Comparison of ENCODE assay signal across 1 cellular context in the genomic region with DNA sequence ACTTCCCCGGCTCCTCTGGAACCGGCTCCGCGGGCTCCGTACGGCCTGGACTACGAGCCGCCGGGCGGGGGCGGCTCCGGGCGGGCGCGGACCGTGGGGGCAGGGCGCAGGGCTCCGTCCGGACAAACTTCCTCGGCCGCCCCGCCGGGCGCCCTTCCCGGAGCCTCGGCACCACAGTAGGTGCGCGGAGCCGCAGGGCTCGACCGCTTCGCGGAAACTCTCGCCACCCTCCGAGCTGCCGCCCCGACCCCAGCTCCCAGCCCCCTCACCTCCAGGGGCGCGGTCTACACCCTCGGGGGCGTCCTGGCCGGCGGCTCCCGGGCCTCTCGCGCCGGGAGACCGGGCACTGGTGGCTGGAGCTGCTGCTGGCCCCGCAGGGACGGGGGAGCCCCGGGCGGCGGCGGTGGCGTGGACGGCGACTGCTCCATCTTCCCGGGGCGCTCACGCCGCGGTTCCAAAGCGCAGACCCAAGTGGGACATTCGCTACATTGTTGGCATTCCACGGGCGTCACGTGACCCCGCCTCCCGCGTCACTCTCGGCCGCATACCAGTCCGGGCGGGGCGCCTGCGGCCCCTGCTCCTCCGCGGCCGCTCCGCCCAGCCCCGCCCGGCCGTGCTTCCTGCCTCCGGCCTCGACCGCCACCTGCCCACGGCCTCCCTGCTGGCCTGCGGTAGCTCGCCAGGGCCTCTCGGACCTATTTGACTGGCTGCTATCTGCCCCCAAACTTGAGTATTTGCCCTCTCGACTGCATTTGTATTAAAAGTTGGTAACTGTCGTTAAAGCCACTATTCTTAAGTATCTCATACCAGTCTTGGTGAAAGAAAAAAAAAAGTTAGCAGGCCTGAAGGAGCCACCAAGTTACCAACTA.
TF ChIP-seq lines count a peak whose summit lies in the region.

A gene (minus strand): TSS at position 510 of the 869 bp plus-strand sequence. CDS start 15,560 bp downstream, outside the sequence.

TF ChIP-seq in HepG2, 621 proteins besides CTCF, POLR2A, EP300 and RAD21 (continued from another document and continues in another):
- TF ChIP-seq, protein P1, sequence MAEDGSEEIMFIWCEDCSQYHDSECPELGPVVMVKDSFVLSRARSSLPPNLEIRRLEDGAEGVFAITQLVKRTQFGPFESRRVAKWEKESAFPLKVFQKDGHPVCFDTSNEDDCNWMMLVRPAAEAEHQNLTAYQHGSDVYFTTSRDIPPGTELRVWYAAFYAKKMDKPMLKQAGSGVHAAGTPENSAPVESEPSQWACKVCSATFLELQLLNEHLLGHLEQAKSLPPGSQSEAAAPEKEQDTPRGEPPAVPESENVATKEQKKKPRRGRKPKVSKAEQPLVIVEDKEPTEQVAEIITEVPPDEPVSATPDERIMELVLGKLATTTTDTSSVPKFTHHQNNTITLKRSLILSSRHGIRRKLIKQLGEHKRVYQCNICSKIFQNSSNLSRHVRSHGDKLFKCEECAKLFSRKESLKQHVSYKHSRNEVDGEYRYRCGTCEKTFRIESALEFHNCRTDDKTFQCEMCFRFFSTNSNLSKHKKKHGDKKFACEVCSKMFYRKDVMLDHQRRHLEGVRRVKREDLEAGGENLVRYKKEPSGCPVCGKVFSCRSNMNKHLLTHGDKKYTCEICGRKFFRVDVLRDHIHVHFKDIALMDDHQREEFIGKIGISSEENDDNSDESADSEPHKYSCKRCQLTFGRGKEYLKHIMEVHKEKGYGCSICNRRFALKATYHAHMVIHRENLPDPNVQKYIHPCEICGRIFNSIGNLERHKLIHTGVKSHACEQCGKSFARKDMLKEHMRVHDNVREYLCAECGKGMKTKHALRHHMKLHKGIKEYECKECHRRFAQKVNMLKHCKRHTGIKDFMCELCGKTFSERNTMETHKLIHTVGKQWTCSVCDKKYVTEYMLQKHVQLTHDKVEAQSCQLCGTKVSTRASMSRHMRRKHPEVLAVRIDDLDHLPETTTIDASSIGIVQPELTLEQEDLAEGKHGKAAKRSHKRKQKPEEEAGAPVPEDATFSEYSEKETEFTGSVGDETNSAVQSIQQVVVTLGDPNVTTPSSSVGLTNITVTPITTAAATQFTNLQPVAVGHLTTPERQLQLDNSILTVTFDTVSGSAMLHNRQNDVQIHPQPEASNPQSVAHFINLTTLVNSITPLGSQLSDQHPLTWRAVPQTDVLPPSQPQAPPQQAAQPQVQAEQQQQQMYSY (CRISPR knock-in tag; IDR thresholded peaks at IDR 0.05), result no peak
- TF ChIP-seq, protein P2, sequence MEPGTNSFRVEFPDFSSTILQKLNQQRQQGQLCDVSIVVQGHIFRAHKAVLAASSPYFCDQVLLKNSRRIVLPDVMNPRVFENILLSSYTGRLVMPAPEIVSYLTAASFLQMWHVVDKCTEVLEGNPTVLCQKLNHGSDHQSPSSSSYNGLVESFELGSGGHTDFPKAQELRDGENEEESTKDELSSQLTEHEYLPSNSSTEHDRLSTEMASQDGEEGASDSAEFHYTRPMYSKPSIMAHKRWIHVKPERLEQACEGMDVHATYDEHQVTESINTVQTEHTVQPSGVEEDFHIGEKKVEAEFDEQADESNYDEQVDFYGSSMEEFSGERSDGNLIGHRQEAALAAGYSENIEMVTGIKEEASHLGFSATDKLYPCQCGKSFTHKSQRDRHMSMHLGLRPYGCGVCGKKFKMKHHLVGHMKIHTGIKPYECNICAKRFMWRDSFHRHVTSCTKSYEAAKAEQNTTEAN (CRISPR knock-in tag; conservative IDR thresholded peaks at IDR 0.05), result no peak; the same call in 1 of the 2 replicates
- peak; percentile 39; the same call in 1 of the 2 replicates for TF ChIP-seq ZSCAN20 (CRISPR knock-in tag; IDR thresholded peaks at IDR 0.05; ENCODE audit: borderline replicate concordance)
- no peak for TF ChIP-seq ZNF30 (CRISPR knock-in tag; IDR thresholded peaks at IDR 0.05)
- 0 out of 2 replicates have a peak, but pooled peaks have one; percentile 20 for TF ChIP-seq WIZ (CRISPR knock-in tag; IDR thresholded peaks at IDR 0.05)
- peak; percentile 75 for TF ChIP-seq SKI (IDR thresholded peaks at IDR 0.05; ENCODE audit: partially characterized antibody)
- no peak for TF ChIP-seq HMG20B (CRISPR knock-in tag; conservative IDR thresholded peaks at IDR 0.05)
- TF ChIP-seq, protein P3, sequence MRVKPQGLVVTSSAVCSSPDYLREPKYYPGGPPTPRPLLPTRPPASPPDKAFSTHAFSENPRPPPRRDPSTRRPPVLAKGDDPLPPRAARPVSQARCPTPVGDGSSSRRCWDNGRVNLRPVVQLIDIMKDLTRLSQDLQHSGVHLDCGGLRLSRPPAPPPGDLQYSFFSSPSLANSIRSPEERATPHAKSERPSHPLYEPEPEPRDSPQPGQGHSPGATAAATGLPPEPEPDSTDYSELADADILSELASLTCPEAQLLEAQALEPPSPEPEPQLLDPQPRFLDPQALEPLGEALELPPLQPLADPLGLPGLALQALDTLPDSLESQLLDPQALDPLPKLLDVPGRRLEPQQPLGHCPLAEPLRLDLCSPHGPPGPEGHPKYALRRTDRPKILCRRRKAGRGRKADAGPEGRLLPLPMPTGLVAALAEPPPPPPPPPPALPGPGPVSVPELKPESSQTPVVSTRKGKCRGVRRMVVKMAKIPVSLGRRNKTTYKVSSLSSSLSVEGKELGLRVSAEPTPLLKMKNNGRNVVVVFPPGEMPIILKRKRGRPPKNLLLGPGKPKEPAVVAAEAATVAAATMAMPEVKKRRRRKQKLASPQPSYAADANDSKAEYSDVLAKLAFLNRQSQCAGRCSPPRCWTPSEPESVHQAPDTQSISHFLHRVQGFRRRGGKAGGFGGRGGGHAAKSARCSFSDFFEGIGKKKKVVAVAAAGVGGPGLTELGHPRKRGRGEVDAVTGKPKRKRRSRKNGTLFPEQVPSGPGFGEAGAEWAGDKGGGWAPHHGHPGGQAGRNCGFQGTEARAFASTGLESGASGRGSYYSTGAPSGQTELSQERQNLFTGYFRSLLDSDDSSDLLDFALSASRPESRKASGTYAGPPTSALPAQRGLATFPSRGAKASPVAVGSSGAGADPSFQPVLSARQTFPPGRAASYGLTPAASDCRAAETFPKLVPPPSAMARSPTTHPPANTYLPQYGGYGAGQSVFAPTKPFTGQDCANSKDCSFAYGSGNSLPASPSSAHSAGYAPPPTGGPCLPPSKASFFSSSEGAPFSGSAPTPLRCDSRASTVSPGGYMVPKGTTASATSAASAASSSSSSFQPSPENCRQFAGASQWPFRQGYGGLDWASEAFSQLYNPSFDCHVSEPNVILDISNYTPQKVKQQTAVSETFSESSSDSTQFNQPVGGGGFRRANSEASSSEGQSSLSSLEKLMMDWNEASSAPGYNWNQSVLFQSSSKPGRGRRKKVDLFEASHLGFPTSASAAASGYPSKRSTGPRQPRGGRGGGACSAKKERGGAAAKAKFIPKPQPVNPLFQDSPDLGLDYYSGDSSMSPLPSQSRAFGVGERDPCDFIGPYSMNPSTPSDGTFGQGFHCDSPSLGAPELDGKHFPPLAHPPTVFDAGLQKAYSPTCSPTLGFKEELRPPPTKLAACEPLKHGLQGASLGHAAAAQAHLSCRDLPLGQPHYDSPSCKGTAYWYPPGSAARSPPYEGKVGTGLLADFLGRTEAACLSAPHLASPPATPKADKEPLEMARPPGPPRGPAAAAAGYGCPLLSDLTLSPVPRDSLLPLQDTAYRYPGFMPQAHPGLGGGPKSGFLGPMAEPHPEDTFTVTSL (CRISPR knock-in tag; IDR thresholded peaks at IDR 0.05; ENCODE audit: borderline replicate concordance), result 0 out of 2 replicates have a peak, but pooled peaks have one; percentile 21
- TF ChIP-seq ZNF253 (CRISPR knock-in tag; IDR thresholded peaks at IDR 0.05; ENCODE audit: borderline replicate concordance), result no peak
- no peak for TF ChIP-seq ZNF775 (CRISPR knock-in tag; IDR thresholded peaks at IDR 0.05; ENCODE audit: borderline replicate concordance)
- peak; percentile 55; the same call in 1 of the 2 replicates for TF ChIP-seq PHF21A (CRISPR knock-in tag; IDR thresholded peaks at IDR 0.05)
- TF ChIP-seq, protein P4, sequence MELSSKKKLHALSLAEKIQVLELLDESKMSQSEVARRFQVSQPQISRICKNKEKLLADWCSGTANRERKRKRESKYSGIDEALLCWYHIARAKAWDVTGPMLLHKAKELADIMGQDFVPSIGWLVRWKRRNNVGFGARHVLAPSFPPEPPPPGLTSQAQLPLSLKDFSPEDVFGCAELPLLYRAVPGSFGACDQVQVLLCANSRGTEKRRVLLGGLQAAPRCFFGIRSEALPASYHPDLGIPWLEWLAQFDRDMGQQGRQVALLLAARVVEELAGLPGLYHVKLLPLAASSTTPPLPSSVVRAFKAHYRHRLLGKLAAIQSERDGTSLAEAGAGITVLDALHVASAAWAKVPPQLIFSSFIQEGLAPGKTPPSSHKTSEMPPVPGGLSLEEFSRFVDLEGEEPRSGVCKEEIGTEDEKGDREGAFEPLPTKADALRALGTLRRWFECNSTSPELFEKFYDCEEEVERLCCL (CRISPR knock-in tag; IDR thresholded peaks at IDR 0.05; ENCODE audit: borderline replicate concordance), result no peak
- no peak for TF ChIP-seq ZNF674 (CRISPR knock-in tag; IDR thresholded peaks at IDR 0.05; ENCODE audit: low read depth)
- TF ChIP-seq ZNF589 (CRISPR knock-in tag; conservative IDR thresholded peaks at IDR 0.05), result 0 out of 2 replicates have a peak, but pooled peaks have one; percentile 32
- TF ChIP-seq HOXD1 (CRISPR knock-in tag; IDR thresholded peaks at IDR 0.05), result no peak
- TF ChIP-seq PPARG (CRISPR knock-in tag; conservative IDR thresholded peaks at IDR 0.05), result 0 out of 2 replicates have a peak, but pooled peaks have one; percentile 17
- TF ChIP-seq ZNF260 (CRISPR knock-in tag; IDR thresholded peaks at IDR 0.05; ENCODE audit: borderline replicate concordance, low read depth), result no peak
- TF ChIP-seq ZNF850 (CRISPR knock-in tag; conservative IDR thresholded peaks at IDR 0.05), result 0 out of 2 replicates have a peak, but pooled peaks have one; percentile 30
- peak; percentile 88 for TF ChIP-seq TBL1XR1 (IDR thresholded peaks at IDR 0.05; ENCODE audit: borderline replicate concordance, low read length, partially characterized antibody)
- no peak for TF ChIP-seq NRL (CRISPR knock-in tag; IDR thresholded peaks at IDR 0.05; ENCODE audit: borderline replicate concordance)
- TF ChIP-seq KDM2A (CRISPR knock-in tag; IDR thresholded peaks at IDR 0.05; ENCODE audit: borderline replicate concordance, low read depth), result peak; percentile 51; the same call in 1 of the 2 replicates
- TF ChIP-seq ZNF446 (CRISPR knock-in tag; IDR thresholded peaks at IDR 0.05), result peak; percentile 40; the same call in 1 of the 2 replicates
- TF ChIP-seq TCF12 (IDR thresholded peaks at IDR 0.05), result no peak
- TF ChIP-seq TCF12 (CRISPR knock-in tag; IDR thresholded peaks at IDR 0.05), result peak; percentile 70
- TF ChIP-seq ZNF556 (CRISPR knock-in tag; IDR thresholded peaks at IDR 0.05; ENCODE audit: borderline replicate concordance), result peak; percentile 45; the same call in 1 of the 2 replicates
- peak; percentile 68; the same call in 2 of the 3 replicates for TF ChIP-seq MXI1 (IDR thresholded peaks at IDR 0.05; ENCODE audit: borderline replicate concordance, low read depth, low read length)
- TF ChIP-seq SMAD3 (CRISPR knock-in tag; IDR thresholded peaks at IDR 0.05), result no peak
- TF ChIP-seq, protein P5, sequence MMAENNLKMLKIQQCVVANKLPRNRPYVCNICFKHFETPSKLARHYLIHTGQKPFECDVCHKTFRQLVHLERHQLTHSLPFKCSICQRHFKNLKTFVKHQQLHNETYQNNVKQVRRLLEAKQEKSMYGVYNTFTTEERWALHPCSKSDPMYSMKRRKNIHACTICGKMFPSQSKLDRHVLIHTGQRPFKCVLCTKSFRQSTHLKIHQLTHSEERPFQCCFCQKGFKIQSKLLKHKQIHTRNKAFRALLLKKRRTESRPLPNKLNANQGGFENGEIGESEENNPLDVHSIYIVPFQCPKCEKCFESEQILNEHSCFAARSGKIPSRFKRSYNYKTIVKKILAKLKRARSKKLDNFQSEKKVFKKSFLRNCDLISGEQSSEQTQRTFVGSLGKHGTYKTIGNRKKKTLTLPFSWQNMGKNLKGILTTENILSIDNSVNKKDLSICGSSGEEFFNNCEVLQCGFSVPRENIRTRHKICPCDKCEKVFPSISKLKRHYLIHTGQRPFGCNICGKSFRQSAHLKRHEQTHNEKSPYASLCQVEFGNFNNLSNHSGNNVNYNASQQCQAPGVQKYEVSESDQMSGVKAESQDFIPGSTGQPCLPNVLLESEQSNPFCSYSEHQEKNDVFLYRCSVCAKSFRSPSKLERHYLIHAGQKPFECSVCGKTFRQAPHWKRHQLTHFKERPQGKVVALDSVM (CRISPR knock-in tag; IDR thresholded peaks at IDR 0.05), result peak; percentile 99
- TF ChIP-seq SOX6 (IDR thresholded peaks at IDR 0.05), result no peak
- TF ChIP-seq SOX6 (CRISPR knock-in tag; IDR thresholded peaks at IDR 0.05), result peak; percentile 34; the same call in 1 of the 2 replicates
- no peak for TF ChIP-seq FOXP1 (IDR thresholded peaks at IDR 0.05)
- TF ChIP-seq FOXP1 (CRISPR knock-in tag; IDR thresholded peaks at IDR 0.05), result 0 out of 2 replicates have a peak, but pooled peaks have one; percentile 5
- TF ChIP-seq, protein P6, sequence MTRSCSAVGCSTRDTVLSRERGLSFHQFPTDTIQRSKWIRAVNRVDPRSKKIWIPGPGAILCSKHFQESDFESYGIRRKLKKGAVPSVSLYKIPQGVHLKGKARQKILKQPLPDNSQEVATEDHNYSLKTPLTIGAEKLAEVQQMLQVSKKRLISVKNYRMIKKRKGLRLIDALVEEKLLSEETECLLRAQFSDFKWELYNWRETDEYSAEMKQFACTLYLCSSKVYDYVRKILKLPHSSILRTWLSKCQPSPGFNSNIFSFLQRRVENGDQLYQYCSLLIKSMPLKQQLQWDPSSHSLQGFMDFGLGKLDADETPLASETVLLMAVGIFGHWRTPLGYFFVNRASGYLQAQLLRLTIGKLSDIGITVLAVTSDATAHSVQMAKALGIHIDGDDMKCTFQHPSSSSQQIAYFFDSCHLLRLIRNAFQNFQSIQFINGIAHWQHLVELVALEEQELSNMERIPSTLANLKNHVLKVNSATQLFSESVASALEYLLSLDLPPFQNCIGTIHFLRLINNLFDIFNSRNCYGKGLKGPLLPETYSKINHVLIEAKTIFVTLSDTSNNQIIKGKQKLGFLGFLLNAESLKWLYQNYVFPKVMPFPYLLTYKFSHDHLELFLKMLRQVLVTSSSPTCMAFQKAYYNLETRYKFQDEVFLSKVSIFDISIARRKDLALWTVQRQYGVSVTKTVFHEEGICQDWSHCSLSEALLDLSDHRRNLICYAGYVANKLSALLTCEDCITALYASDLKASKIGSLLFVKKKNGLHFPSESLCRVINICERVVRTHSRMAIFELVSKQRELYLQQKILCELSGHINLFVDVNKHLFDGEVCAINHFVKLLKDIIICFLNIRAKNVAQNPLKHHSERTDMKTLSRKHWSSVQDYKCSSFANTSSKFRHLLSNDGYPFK (CRISPR knock-in tag; IDR thresholded peaks at IDR 0.05; ENCODE audit: borderline replicate concordance), result no peak
- TF ChIP-seq EZH2 (conservative IDR thresholded peaks at IDR 0.05; ENCODE audit: low read depth, low read length), result no peak
- TF ChIP-seq SATB2 (CRISPR knock-in tag; IDR thresholded peaks at IDR 0.05), result 0 out of 2 replicates have a peak, but pooled peaks have one; percentile 27
- TF ChIP-seq PRMT3 (CRISPR knock-in tag; IDR thresholded peaks at IDR 0.05; ENCODE audit: borderline replicate concordance, low read depth), result 0 out of 2 replicates have a peak, but pooled peaks have one; percentile 70
- no peak for TF ChIP-seq HNRNPH1 (optimal IDR thresholded peaks at IDR 0.05; ENCODE audit: low read depth, low read length)
- 0 out of 2 replicates have a peak, but pooled peaks have one; percentile 24 for TF ChIP-seq ZNF747 (CRISPR knock-in tag; IDR thresholded peaks at IDR 0.05; ENCODE audit: borderline replicate concordance)
- TF ChIP-seq SIX4 (CRISPR knock-in tag; IDR thresholded peaks at IDR 0.05), result no peak
